21 cellular contexts compared by ENCODE assay signal in genomic region chr7:15323545-15323944, GRCh38.
A peak's percentile ranks its signal among the peaks of the same experiment; 100 is the strongest.
DNase-seq lines count a peak whose midpoint lies in the region; ATAC-seq and TF ChIP-seq lines count a peak whose summit lies in the region.
"Had no signal": no experiment of that assay in that cellular context is flagged by ENCODE, and none has a peak within 500 bp of the region (broad histone marks: within the 10 kb centered on the region; RNA-seq: fewer than 3 reads in every experiment).

No MANE protein-coding gene starts in this region.

- WGBS in gastroesophageal sphincter (ENCODE audit: low coverage in 1 of 2), 2 donors, result 33 to 36% methylated on average over 6 of the region's 6 CpGs

- H3K4me1 ChIP-seq in gastroesophageal sphincter, result no peaks in the 10 kb centered on the region

- H3K4me3 ChIP-seq in MG63 (no peak overlapping the region), fibroblast of pulmonary artery (replicated peaks; ENCODE audit: low read depth, low read length) (no peak overlapping the region), gastroesophageal sphincter (no peak overlapping the region)

- H3K36me3 ChIP-seq in MG63 (no peaks in the 10 kb centered on the region), gastroesophageal sphincter (no peaks in the 10 kb centered on the region)

- H3K27me3 ChIP-seq in MG63 (no peaks in the 10 kb centered on the region), gastroesophageal sphincter (no peaks in the 10 kb centered on the region)

- H3K9me3 ChIP-seq in MG63, result no peaks in the 10 kb centered on the region
- H3K9me3 ChIP-seq in gastroesophageal sphincter, result no peaks in the 10 kb centered on the region

- ATAC-seq in GM21737 (IDR thresholded peaks at IDR 0.05; ENCODE audit: unreplicated experiment) (no peak), gastroesophageal sphincter (no peak)
- ATAC-seq: activated T-cell treated with anti-CD3 and anti-CD28 coated beads, Interleukin-2, amount 50 U/mL, for 4 hours had no signal

- no peak overlapping the region for H3K27ac ChIP-seq in gastroesophageal sphincter
- H3K27ac ChIP-seq: KMS-11 had no signal

- no peak for TF ChIP-seq POLR2A in gastroesophageal sphincter (IDR thresholded peaks at IDR 0.05)

- no peak for TF ChIP-seq EP300 in gastroesophageal sphincter (IDR thresholded peaks at IDR 0.05)

- TF ChIP-seq CTCF in fibroblast of pulmonary artery (IDR thresholded peaks at IDR 0.05; ENCODE audit: low read length, missing control alignments) (no peak), GM20000 (IDR thresholded peaks at IDR 0.05; ENCODE audit: extremely low read depth, missing control alignments) (no peak), gastroesophageal sphincter (IDR thresholded peaks at IDR 0.05) (no peak)

- DNase-seq in ELR (ENCODE audit: low read depth), result peak; percentile 8
- peak; percentile 1 for DNase-seq in MG63
- DNase-seq in fibroblast of pulmonary artery (ENCODE audit: low read depth), result peak; percentile 34
- peak; percentile 9 for DNase-seq in pons (ENCODE audit: low spot score)
- DNase-seq in GM20000 (ENCODE audit: low spot score), result no peak
- DNase-seq: activated CD8-positive, alpha-beta memory T cell treated with anti-CD3 and anti-CD28 coated beads for 24 hours; activated naive CD4-positive, alpha-beta T cell treated with Interleukin-2 at 50 U/mL for 16 hours; activated T-cell treated with anti-CD3 and anti-CD28 coated beads, Interleukin-2, amount 50 U/mL, for 4 hours; amniotic stem cell; CD8-positive, alpha-beta memory T cell; cortex of kidney; DMS79; foreskin melanocyte; NCI-H1048; NCI-H187 treated with DMSO at 0.1 percent for 48 hours; NCI-H774; right cardiac atrium; SIG-M5 had no signal
